In the genomic region with DNA sequence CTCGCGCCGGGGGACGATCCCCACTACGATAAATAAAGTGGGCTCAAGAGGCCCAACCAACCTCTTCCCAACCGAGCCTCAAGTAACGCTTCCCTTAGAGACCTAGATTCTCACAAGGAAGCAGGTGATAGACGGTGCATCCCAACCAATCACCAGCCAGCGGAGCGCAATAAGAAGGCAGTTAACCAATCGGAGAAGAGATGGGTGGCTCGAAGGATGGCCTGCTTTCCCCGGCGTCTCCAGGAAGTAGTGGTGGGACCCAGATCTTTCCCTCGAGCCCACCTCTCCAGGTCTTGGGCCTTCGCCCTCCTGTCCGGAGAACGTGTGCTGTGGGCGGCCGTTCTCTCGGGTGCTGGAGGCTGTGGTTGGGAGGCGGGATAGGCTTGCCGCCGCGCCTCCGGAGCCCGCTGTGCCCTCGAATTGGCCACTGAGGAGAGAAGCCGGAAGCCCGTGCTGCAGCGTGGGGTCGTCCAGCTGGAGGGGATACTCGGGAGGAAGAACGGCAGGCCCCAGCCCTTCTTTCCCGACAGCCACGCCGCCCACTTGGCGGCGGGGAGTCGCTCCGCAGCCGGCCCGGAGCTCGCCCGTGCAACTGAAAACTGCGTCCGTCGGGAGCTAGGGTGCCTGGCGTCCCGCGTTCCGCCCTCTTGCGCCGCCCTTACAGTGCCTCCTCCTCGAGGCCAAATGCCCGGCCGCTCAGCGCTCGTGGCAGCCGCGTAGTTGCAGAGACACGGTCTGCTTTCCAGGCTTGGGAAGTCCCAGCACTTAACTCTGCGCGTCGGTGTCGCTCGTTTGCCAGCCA, we compare ENCODE assay signal across 8 cellular contexts. TPM values are rescaled to one million over a fixed set of nuclear protein-coding genes. Genes with fewer than 3 reads are reported as not detected.
DNase-seq lines count a peak whose midpoint lies in the region; ATAC-seq, FAIRE-seq and TF ChIP-seq lines count a peak whose summit lies in the region.

A gene (minus strand): TSS at position 594 of the 802 bp plus-strand sequence. CDS start 2,665 bp downstream, outside the sequence.

- H3K9ac ChIP-seq in HUES64 (ENCODE audit: low read depth, low read length) (peak within 1 kb of the TSS; percentile 95), OCI-LY1 (ENCODE audit: low read length) (peak within 1 kb of the TSS; percentile 91)

- no peak; the same call in 1 of the 2 replicates for TF ChIP-seq CTCF in OCI-LY1 (IDR thresholded peaks at IDR 0.05; ENCODE audit: low read length)

- H3K36me3 ChIP-seq in HUES64 (ENCODE audit: insufficient read depth, low read length) (peaks cover 36% of the 10 kb centered on the region), OCI-LY1 (ENCODE audit: insufficient read depth, low read length) (peaks cover 34% of the 10 kb centered on the region), mesodermal cell (ENCODE audit: control insufficient read depth, insufficient read depth, low read length) (peaks cover 24% of the 10 kb centered on the region)

- peak within 1 kb of the TSS; percentile 67 for H3K4me2 ChIP-seq in OCI-LY1 (ENCODE audit: low read length)

- FAIRE-seq in endometrium (lab: Jason Lieb, UNC) = peak; percentile 95

- H3F3A ChIP-seq in OCI-LY1 (ENCODE audit: insufficient read depth, low read length) = no peaks in the 10 kb centered on the region

- peak; percentile 95 for DNase-seq in D341Med (ENCODE audit: low spot score)
- DNase-seq in activated CD8-positive, alpha-beta memory T cell treated with anti-CD3 and anti-CD28 coated beads, Interleukin-2, amount 50 U/mL, for 4 hours = peak; percentile 81
- peak; percentile 69 to 81 for DNase-seq in stimulated activated CD8-positive, alpha-beta memory T cell treated with anti-CD3 and anti-CD28 coated beads, Interleukin-15, amount 100 ng/mL, for 4 hours (ENCODE audit: low read depth in 2 of 2)

- no peaks in the 10 kb centered on the region for H3K9me3 ChIP-seq in HUES64 (ENCODE audit: insufficient read depth, low read depth, low read length)
- H3K9me3 ChIP-seq in OCI-LY1 (ENCODE audit: low read length) = no peaks in the 10 kb centered on the region
- H3K9me3 ChIP-seq in mesodermal cell (ENCODE audit: control insufficient read depth, low read length) = no peaks in the 10 kb centered on the region

- H3K27me3 ChIP-seq in HUES64 (ENCODE audit: insufficient read depth, low read length) (peaks cover 14% of the 10 kb centered on the region; the same call in 1 of the 2 replicates), OCI-LY1 (ENCODE audit: insufficient read depth, low read length) (no peaks in the 10 kb centered on the region)

- under 1% methylated on average over 67 of the region's 67 CpGs for WGBS in HUES64
- 0% methylated on average over 43 to 61 of the region's 67 CpGs for WGBS in mesodermal cell (ENCODE audit: insufficient coverage in 2 of 2), 2 experiments

- peak within 1 kb of the TSS; percentile 94 for H3K27ac ChIP-seq in HUES64 (ENCODE audit: low read depth, low read length)
- H3K27ac ChIP-seq in OCI-LY1 (ENCODE audit: low read depth, low read length, poor library complexity, severe bottlenecking) = peak within 1 kb of the TSS; percentile 84
- peak within 1 kb of the TSS; percentile 95 for H3K27ac ChIP-seq in mesodermal cell (ENCODE audit: low read depth, low read length, severe bottlenecking)

- H3K79me2 ChIP-seq in OCI-LY1 (ENCODE audit: insufficient read depth, low read length) = peaks cover 12% of the 10 kb centered on the region

- peaks cover 7% of the 10 kb centered on the region; the same call in 1 of the 2 replicates for H3K4me1 ChIP-seq in HUES64 (ENCODE audit: insufficient read depth, low read length)
- peaks cover 23% of the 10 kb centered on the region for H3K4me1 ChIP-seq in OCI-LY1 (ENCODE audit: insufficient read depth, low read length, severe bottlenecking)
- peaks cover 16% of the 10 kb centered on the region for H3K4me1 ChIP-seq in mesodermal cell (ENCODE audit: control insufficient read depth, insufficient read depth, low read length, poor library complexity, severe bottlenecking)

- no peaks in the 10 kb centered on the region for H4K20me1 ChIP-seq in OCI-LY1 (ENCODE audit: insufficient read depth, low read length)

- ATAC-seq in GM21447 (IDR thresholded peaks at IDR 0.05; ENCODE audit: unreplicated experiment) = peak; percentile 97

- H3K4me3 ChIP-seq in HUES64 (ENCODE audit: low read length) (peak within 1 kb of the TSS; percentile 89), OCI-LY1 (ENCODE audit: low read depth, low read length, poor library complexity, severe bottlenecking) (peak within 1 kb of the TSS; percentile 88), mesodermal cell (ENCODE audit: extremely low read depth, insufficient read depth, low read length, poor library complexity, severe bottlenecking) (peak within 1 kb of the TSS; percentile 75)

- no peaks in the 10 kb centered on the region for H3K9me2 ChIP-seq in OCI-LY1 (ENCODE audit: low read depth, low read length)

- H2AFZ ChIP-seq in OCI-LY1 (ENCODE audit: low read length) = peak within 1 kb of the TSS; percentile 63

RNA-seq across cellular contexts. Expression of the gene that starts here (rescaled TPM):
- 10.1 TPM for polyA plus RNA-seq in HUES64 (2013, experiment 1 of 2)
- polyA plus RNA-seq in HUES64 (2013, experiment 2 of 2) = 12.1 TPM
- polyA plus RNA-seq in mesodermal cell (2013, experiment 1 of 2) = 20.9 TPM
- 24.6 TPM for polyA plus RNA-seq in mesodermal cell (2013, experiment 2 of 2)

Comparison
In these comparisons a context has a peak if more than half of its experiments do, and no peak if none do; other contexts are left out.
1. Peak in every context shown above with its lines: DNase-seq, ATAC-seq, H3K4me3 ChIP-seq and H3K27ac ChIP-seq.